ENCODE assay signal across 13 cellular contexts in genomic region chr13:78398743-78399410, GRCh38.
A peak's percentile ranks its signal among the peaks of the same experiment; 100 is the strongest.
DNase-seq lines count a peak whose midpoint lies in the region; ATAC-seq and FAIRE-seq lines count a peak whose summit lies in the region.
"Had no signal": no experiment of that assay in that cellular context is flagged by ENCODE, and none has a peak within 500 bp of the region (broad histone marks: within the 10 kb centered on the region; RNA-seq: fewer than 3 reads in every experiment).

No MANE protein-coding gene starts in this region.

- DNase-seq in superior temporal gyrus (ENCODE audit: extremely low spot score) (no peak), RCC 7860 (ENCODE audit: low spot score) (no peak)
- DNase-seq in effector CD8-positive, alpha-beta T cell (lab: John Stamatoyannopoulos, UW), result no peak
- no peak for DNase-seq in naive thymus-derived CD8-positive, alpha-beta T cell
- DNase-seq: NCI-H1417 treated with DMSO at 0.1 percent for 48 hours had no signal

- POLR2A ChIA-PET in naive thymus-derived CD8-positive, alpha-beta T cell (lab: Charles Lee), result no interaction called here

- peaks cover 0 to 19% (median 3%) of the 10 kb centered on the region in 9 donors for H3K9me3 Mint-ChIP-seq in naive thymus-derived CD8-positive, alpha-beta T cell
- H3K9me3 Mint-ChIP-seq: nephron had no signal

- no peak overlapping the region for H3K27ac Mint-ChIP-seq in naive thymus-derived CD8-positive, alpha-beta T cell
- H3K27ac Mint-ChIP-seq: B cell, brain, nephron had no signal

- no peaks in the 10 kb centered on the region for H3K4me1 Mint-ChIP-seq in naive thymus-derived CD8-positive, alpha-beta T cell
- H3K4me1 Mint-ChIP-seq: B cell, nephron had no signal

- peaks cover 0 to 8% (median 0%) of the 10 kb centered on the region in 3 donors for H3K36me3 Mint-ChIP-seq in naive thymus-derived CD8-positive, alpha-beta T cell
- H3K36me3 Mint-ChIP-seq: brain had no signal

- H3K4me3 Mint-ChIP-seq in naive thymus-derived CD8-positive, alpha-beta T cell, result no peak overlapping the region
- H3K4me3 Mint-ChIP-seq: B cell, brain, nephron had no signal

- no peak for FAIRE-seq in RCC 7860 (lab: Jason Lieb, UNC)
- FAIRE-seq: TTC549 had no signal

- H3K27me3 Mint-ChIP-seq in naive thymus-derived CD8-positive, alpha-beta T cell, result peaks cover 0 to 9% (median 0%) of the 10 kb centered on the region in 5 donors

- ATAC-seq in GM18511 (IDR thresholded peaks at IDR 0.05; ENCODE audit: unreplicated experiment) (peak; percentile 97), GM21360 (IDR thresholded peaks at IDR 0.05; ENCODE audit: unreplicated experiment) (peak; percentile 94), HG02970 (IDR thresholded peaks at IDR 0.05; ENCODE audit: low FRiP score, unreplicated experiment) (peak; percentile 77), HG03575 (IDR thresholded peaks at IDR 0.05; ENCODE audit: extremely low read depth, insufficient number of reproducible peaks, low FRiP score, unreplicated experiment) (peak; percentile 95)
- no peak for ATAC-seq in naive thymus-derived CD8-positive, alpha-beta T cell

Comparison
In these comparisons a context has a peak if more than half of its experiments do, and no peak if none do; other contexts are left out.
1. ATAC-seq: peak in GM18511 (single experiment), GM21360 (single experiment), HG02970 (single experiment) and HG03575 (single experiment); none in naive thymus-derived CD8-positive, alpha-beta T cell (0 of 2).